In genomic region chr6:167560673-167561569, GRCh38 we compare ENCODE assay signal across 18 cellular contexts.
"Had no signal": no experiment of that assay in that cellular context is flagged by ENCODE, and none has a peak within 500 bp of the region (broad histone marks: within the 10 kb centered on the region; RNA-seq: fewer than 3 reads in every experiment).

No MANE protein-coding gene starts in this region.

- H3K4me3 Mint-ChIP-seq: activated B cell treated with CpG ODN at 0.5 μM for 24 hours; activated CD4-positive, alpha-beta T cell treated with anti-CD3 and anti-CD28 coated beads, Interleukin-2, amount 10 ng/mL, durations not matched to agents 7 days and 5 days; activated naive CD8-positive, alpha-beta T cell; brain; dendritic cell treated with granulocyte-macrophage colony-stimulating factor and Interleukin-4, amounts not matched to agents 40 ng/mL and 50 ng/mL, for 4 days; effector memory CD8-positive, alpha-beta T cell; nephron progenitor cell had no signal

- H3K27me3 ChIP-seq: pancreas, uterus had no signal

- H3K27ac ChIP-seq: skin epidermis, uterus had no signal

- H3K9me3 ChIP-seq: pancreas, uterus had no signal

- H3K36me3 ChIP-seq: pancreas, uterus had no signal

- H3K36me3 Mint-ChIP-seq: activated naive CD8-positive, alpha-beta T cell; brain had no signal

- H3K4me1 Mint-ChIP-seq: activated B cell treated with CpG ODN at 0.5 μM for 24 hours; activated CD4-positive, alpha-beta T cell treated with anti-CD3 and anti-CD28 coated beads, Interleukin-2, amount 10 ng/mL, durations not matched to agents 7 days and 5 days had no signal

- H3K27me3 Mint-ChIP-seq: dendritic cell treated with granulocyte-macrophage colony-stimulating factor and Interleukin-4, amounts not matched to agents 40 ng/mL and 50 ng/mL, for 4 days had no signal

- H3K4me3 ChIP-seq: pancreas, skin epidermis, uterus had no signal

- H3K27ac Mint-ChIP-seq: activated B cell treated with CpG ODN at 0.5 μM for 24 hours; activated CD4-positive, alpha-beta T cell treated with anti-CD3 and anti-CD28 coated beads, Interleukin-2, amount 10 ng/mL, durations not matched to agents 7 days and 5 days; activated naive CD8-positive, alpha-beta T cell; dendritic cell treated with granulocyte-macrophage colony-stimulating factor and Interleukin-4, amounts not matched to agents 40 ng/mL and 50 ng/mL, for 4 days; effector memory CD8-positive, alpha-beta T cell had no signal

- DNase-seq: activated B cell treated with CpG ODN at 0.5 μM for 24 hours; activated CD4-positive, alpha-beta T cell treated with anti-CD3 and anti-CD28 coated beads, Interleukin-2, amount 10 ng/mL, durations not matched to agents 7 days and 5 days; activated effector memory CD4-positive, alpha-beta T cell treated with anti-CD3 and anti-CD28 coated beads, Interleukin-2, amount 50 U/mL, for 16 hours; activated T-cell treated with anti-CD3 and anti-CD28 coated beads for 4 hours; amygdala; effector memory CD8-positive, alpha-beta T cell; glutamatergic neuron; left colon; mammary epithelial cell; nephron progenitor cell; pancreas; stimulated activated CD4-positive, alpha-beta T cell treated with anti-CD3 and anti-CD28 coated beads, Interleukin-4, amount 100 ng/mL, for 4 hours; T-helper 9 cell; uterus had no signal

- ATAC-seq: effector memory CD8-positive, alpha-beta T cell had no signal
